8 cellular contexts compared by ENCODE assay signal in the genomic region with DNA sequence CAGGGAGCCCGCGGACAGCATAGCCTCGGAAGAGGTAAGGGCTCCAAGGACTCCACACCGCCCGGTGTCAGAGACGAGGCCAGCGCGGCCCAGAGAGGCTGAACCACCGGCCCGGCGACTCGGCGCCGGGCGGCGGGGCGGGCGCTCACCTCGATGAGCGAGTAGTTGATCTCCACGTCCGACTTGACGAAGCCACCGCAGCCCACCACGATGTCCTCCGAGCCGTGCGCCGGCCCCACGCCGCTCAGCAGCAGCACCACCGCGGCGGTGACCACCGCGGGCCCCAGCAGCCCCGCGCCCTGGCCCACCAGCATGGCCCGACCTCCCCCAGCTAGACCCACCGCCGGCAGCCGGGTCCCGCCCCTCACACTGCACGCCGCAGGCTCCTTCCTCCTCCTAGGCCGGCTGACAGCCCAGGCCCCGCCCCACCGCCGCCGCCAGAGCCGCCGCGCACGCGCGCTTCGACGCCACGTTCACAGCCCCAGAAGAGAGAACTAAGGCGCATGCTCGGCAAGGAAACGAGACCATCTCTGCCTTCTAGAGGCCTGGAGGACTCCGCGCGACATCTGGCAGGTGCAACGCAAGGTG. TPM values are rescaled to one million over a fixed set of nuclear protein-coding genes. Genes with fewer than 3 reads are reported as not detected.
DNase-seq lines count a peak whose midpoint lies in the region; ATAC-seq, FAIRE-seq and TF ChIP-seq lines count a peak whose summit lies in the region.
"Not testable (repeated sequence)": the region's sequence is repeated elsewhere in the genome, so short reads cannot be mapped to it uniquely, and the experiment has no call there.

A gene with protein sequence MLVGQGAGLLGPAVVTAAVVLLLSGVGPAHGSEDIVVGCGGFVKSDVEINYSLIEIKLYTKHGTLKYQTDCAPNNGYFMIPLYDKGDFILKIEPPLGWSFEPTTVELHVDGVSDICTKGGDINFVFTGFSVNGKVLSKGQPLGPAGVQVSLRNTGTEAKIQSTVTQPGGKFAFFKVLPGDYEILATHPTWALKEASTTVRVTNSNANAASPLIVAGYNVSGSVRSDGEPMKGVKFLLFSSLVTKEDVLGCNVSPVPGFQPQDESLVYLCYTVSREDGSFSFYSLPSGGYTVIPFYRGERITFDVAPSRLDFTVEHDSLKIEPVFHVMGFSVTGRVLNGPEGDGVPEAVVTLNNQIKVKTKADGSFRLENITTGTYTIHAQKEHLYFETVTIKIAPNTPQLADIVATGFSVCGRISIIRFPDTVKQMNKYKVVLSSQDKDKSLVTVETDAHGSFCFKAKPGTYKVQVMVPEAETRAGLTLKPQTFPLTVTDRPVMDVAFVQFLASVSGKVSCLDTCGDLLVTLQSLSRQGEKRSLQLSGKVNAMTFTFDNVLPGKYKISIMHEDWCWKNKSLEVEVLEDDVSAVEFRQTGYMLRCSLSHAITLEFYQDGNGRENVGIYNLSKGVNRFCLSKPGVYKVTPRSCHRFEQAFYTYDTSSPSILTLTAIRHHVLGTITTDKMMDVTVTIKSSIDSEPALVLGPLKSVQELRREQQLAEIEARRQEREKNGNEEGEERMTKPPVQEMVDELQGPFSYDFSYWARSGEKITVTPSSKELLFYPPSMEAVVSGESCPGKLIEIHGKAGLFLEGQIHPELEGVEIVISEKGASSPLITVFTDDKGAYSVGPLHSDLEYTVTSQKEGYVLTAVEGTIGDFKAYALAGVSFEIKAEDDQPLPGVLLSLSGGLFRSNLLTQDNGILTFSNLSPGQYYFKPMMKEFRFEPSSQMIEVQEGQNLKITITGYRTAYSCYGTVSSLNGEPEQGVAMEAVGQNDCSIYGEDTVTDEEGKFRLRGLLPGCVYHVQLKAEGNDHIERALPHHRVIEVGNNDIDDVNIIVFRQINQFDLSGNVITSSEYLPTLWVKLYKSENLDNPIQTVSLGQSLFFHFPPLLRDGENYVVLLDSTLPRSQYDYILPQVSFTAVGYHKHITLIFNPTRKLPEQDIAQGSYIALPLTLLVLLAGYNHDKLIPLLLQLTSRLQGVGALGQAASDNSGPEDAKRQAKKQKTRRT (minus strand): TSS at position 371 of the 588 bp plus-strand sequence. CDS start 57 bp downstream, at position 314.

- H2BK15ac ChIP-seq in H1 (ENCODE audit: low read length); mesendoderm (replicated peaks; ENCODE audit: low read depth): not testable (repeated sequence)

- not testable (repeated sequence) for TF ChIP-seq RAD21 in A549 (conservative IDR thresholded peaks at IDR 0.05 in 1 of 2, IDR thresholded peaks at IDR 0.05 in 1 of 2); H1 (IDR thresholded peaks at IDR 0.05 in 1 of 2, conservative IDR thresholded peaks at IDR 0.05 in 1 of 2; ENCODE audit: low read depth in 2 of 2, low read length in 2 of 2)

- not testable (repeated sequence) for H3K9me2 ChIP-seq in OCI-LY7 (ENCODE audit: insufficient read depth, low read length)

- H4K20me1 ChIP-seq in OCI-LY7 (ENCODE audit: insufficient read depth, low read length); H1 (replicated peaks in 1 of 2; ENCODE audit: control insufficient read depth in 1 of 2, insufficient read depth in 2 of 2, low read length in 2 of 2): not testable (repeated sequence)

- peaks cover 14% of the 10 kb centered on the region; the same call in 1 of the 2 replicates for H3K79me2 ChIP-seq in OCI-LY7 (ENCODE audit: insufficient read depth, low read depth, low read length)
- not testable (repeated sequence) for H3K79me2 ChIP-seq in H1 (ENCODE audit: control insufficient read depth in 1 of 2, insufficient read depth in 2 of 2, low read length in 2 of 2); mesendoderm (ENCODE audit: control insufficient read depth, insufficient read depth, low read length)

- not testable (repeated sequence) for TF ChIP-seq EP300 in A549 (IDR thresholded peaks at IDR 0.05); H1 (IDR thresholded peaks at IDR 0.05; ENCODE audit: borderline replicate concordance in 1 of 2, low read depth in 2 of 2, low read length in 2 of 2)

- H3K4me1 ChIP-seq in A549; OCI-LY7 (ENCODE audit: insufficient read depth, low read length, poor library complexity, severe bottlenecking); H1 (replicated peaks in 1 of 4; ENCODE audit: control insufficient read depth in 3 of 4, insufficient read depth in 4 of 4, low read length in 3 of 4); mesendoderm (ENCODE audit: control insufficient read depth, low read depth, low read length): not testable (repeated sequence)

- H4K5ac ChIP-seq in H1 (ENCODE audit: insufficient read length, low read depth, low read length); mesendoderm (ENCODE audit: low read length): not testable (repeated sequence)

- not testable (repeated sequence) for H3K56ac ChIP-seq in H1 (replicated peaks; ENCODE audit: insufficient read length, low read depth, low read length)
- H3K56ac ChIP-seq in mesendoderm (ENCODE audit: low read length): peak within 1 kb of the TSS; percentile 64

- not testable (repeated sequence) for H2BK120ac ChIP-seq in H1 (replicated peaks; ENCODE audit: low read depth, low read length); mesendoderm (ENCODE audit: low read depth, low read length)

- not testable (repeated sequence) for H3K9ac ChIP-seq in H1 (replicated peaks in 1 of 4; ENCODE audit: extremely low read depth in 1 of 4, low read depth in 3 of 4, low read length in 3 of 4)
- H3K9ac ChIP-seq in mesendoderm (ENCODE audit: low read length): peak within 1 kb of the TSS; percentile 44

- not testable (repeated sequence) for H3K14ac ChIP-seq in H1 (ENCODE audit: insufficient read length)

- not testable (repeated sequence) for H2BK20ac ChIP-seq in H1 (ENCODE audit: low read length)

- H3K4me3 ChIP-seq in A549 (peak within 1 kb of the TSS; percentile 55), OCI-LY7 (ENCODE audit: low read depth, low read length, poor library complexity, severe bottlenecking) (peak within 1 kb of the TSS; percentile 66), H1 (ENCODE audit: extremely low read depth in 1 of 4, insufficient read depth in 2 of 4, low read depth in 3 of 4, low read length in 4 of 4) (peak within 1 kb of the TSS; percentile 34 to 55 (median 42); a peak in 7 of 8 replicates)
- H3K4me3 ChIP-seq in mesendoderm (ENCODE audit: low read length): not testable (repeated sequence)

- H3K4me2 ChIP-seq in A549 (peak within 1 kb of the TSS; percentile 69), OCI-LY7 (ENCODE audit: low read length) (peak within 1 kb of the TSS; percentile 51), H1 (ENCODE audit: insufficient read depth in 1 of 2, low read depth in 2 of 2, low read length in 2 of 2) (peak within 1 kb of the TSS in 1 of 2 experiments; percentile 41; a peak in 2 of 4 replicates)
- not testable (repeated sequence) for H3K4me2 ChIP-seq in mesendoderm (ENCODE audit: low read length)

- intact Hi-C loops in OCI-LY7 (cut with micrococcal nuclease; ENCODE audit: unreplicated experiment): not testable (repeated sequence)

- H3K23me2 ChIP-seq in H1 (ENCODE audit: low read depth, low read length): not testable (repeated sequence)

- not testable (repeated sequence) for H3K36me3 ChIP-seq in OCI-LY7 (ENCODE audit: insufficient read depth, low read length); H1 (ENCODE audit: control insufficient read depth in 2 of 4, insufficient read depth in 4 of 4, low read length in 3 of 4); mesendoderm (ENCODE audit: control insufficient read depth, insufficient read depth, low read length)

- no CpG with 5 or more reads among the region's 66 CpGs for WGBS in A549 (ENCODE audit: missing lambda C conversion rate)
- WGBS in H1 (ENCODE audit: extremely low coverage in 1 of 2, insufficient coverage in 1 of 2, insufficient read length in 1 of 2, insufficient replicate concordance in 2 of 2, low coverage in 1 of 2, low lambda C conversion rate in 2 of 2, missing lambda C conversion rate in 1 of 2), 2 experiments: 0% methylated on average over 34 of the region's 66 CpGs; no CpG with 5 or more reads in 1 of the 2 experiments
- no CpG with 5 or more reads among the region's 66 CpGs for WGBS in mesendoderm (ENCODE audit: extremely low coverage, insufficient coverage, low lambda C conversion rate)

- BruUV-seq in OCI-LY7 (replicated peaks; lab: Mats Ljungman, UMichigan): not testable (repeated sequence)

- not testable (repeated sequence) for FAIRE-seq in A549 (lab: Jason Lieb, UNC); H1 (lab: Jason Lieb, UNC)

- H3K4ac ChIP-seq in H1 (replicated peaks; ENCODE audit: insufficient read length, low read depth, low read length); mesendoderm (ENCODE audit: low read depth, low read length): not testable (repeated sequence)

- H3K23ac ChIP-seq in H1 (ENCODE audit: insufficient read length); mesendoderm (ENCODE audit: low read length): not testable (repeated sequence)

- H2BK5ac ChIP-seq in H1 (ENCODE audit: low read depth, low read length); mesendoderm (ENCODE audit: low read length): not testable (repeated sequence)

- not testable (repeated sequence) for H3K27me3 ChIP-seq in H1 (replicated peaks in 1 of 4; ENCODE audit: control insufficient read depth in 3 of 4, extremely low read depth in 1 of 4, insufficient read depth in 3 of 4, low read length in 3 of 4); mesendoderm (ENCODE audit: insufficient read depth, low read length, poor library complexity)

- peak; percentile 96 to 99 for ATAC-seq in A549
- ATAC-seq in GM19043 (IDR thresholded peaks at IDR 0.05; ENCODE audit: low read depth, unreplicated experiment): peak; percentile 94
- ATAC-seq in HG03045 (IDR thresholded peaks at IDR 0.05; ENCODE audit: unreplicated experiment): peak; percentile 95

- peak; percentile 29; the same call in 1 of the 2 replicates for TF ChIP-seq POLR2A in A549 (IDR thresholded peaks at IDR 0.05; ENCODE audit: low read length)
- TF ChIP-seq POLR2A in H1 (IDR thresholded peaks at IDR 0.05; ENCODE audit: control extremely low read depth in 1 of 2, low read depth in 2 of 2, low read length in 2 of 2): not testable (repeated sequence)

- H2AK5ac ChIP-seq in H1 (ENCODE audit: low read depth, low read length); mesendoderm (ENCODE audit: low read length): not testable (repeated sequence)

- H3K27ac ChIP-seq in A549: peak within 1 kb of the TSS; percentile 68 to 85; a peak in 5 of 6 replicates
- not testable (repeated sequence) for H3K27ac ChIP-seq in OCI-LY7 (ENCODE audit: low read depth, low read length, poor library complexity, severe bottlenecking); H1 (ENCODE audit: low read depth, low read length); mesendoderm (ENCODE audit: low read depth, low read length)

- TF ChIP-seq CTCF in A549 (IDR thresholded peaks at IDR 0.05); OCI-LY7 (conservative IDR thresholded peaks at IDR 0.05; ENCODE audit: low read length); H1 (IDR thresholded peaks at IDR 0.05; ENCODE audit: control extremely low read depth in 1 of 3, insufficient read depth in 1 of 3, low read depth in 1 of 3, low read length in 3 of 3): not testable (repeated sequence)

- H3K18ac ChIP-seq in H1 (ENCODE audit: extremely low read depth, low read length); mesendoderm (ENCODE audit: low read length): not testable (repeated sequence)

- not testable (repeated sequence) for DNase-seq in A549 (ENCODE audit: low read depth in 1 of 2, low spot score in 1 of 2)
- DNase-seq in OCI-LY7 (ENCODE audit: low spot score) (peak; percentile 12), activated T-cell treated with anti-CD3 and anti-CD28 coated beads for 4 hours (peak; percentile 77), H1 (ENCODE audit: low read depth in 1 of 2, low spot score in 2 of 2) (peak in 1 of 2 experiments; percentile 93), mesendoderm (peak; percentile 24)
- DNase-seq in stimulated activated CD4-positive, alpha-beta T cell treated with anti-CD3 and anti-CD28 coated beads, Interleukin-1b, Interleukin-23, amount 100 ng/mL, for 48 hours: peak; percentile 92

- not testable (repeated sequence) for H2BK12ac ChIP-seq in H1 (ENCODE audit: low read depth, low read length)

- not testable (repeated sequence) for H3K79me1 ChIP-seq in H1 (ENCODE audit: low read depth, low read length); mesendoderm (ENCODE audit: low read length)

- H4K8ac ChIP-seq in H1 (ENCODE audit: extremely low read depth, insufficient read depth, low read length); mesendoderm (ENCODE audit: low read depth, low read length): not testable (repeated sequence)

- CTCF ChIA-PET in A549 (lab: Yijun Ruan, JAX); OCI-LY7 (lab: Charles Lee; ENCODE audit: unreplicated experiment); H1 (lab: Charles Lee; ENCODE audit: partially characterized antibody): not testable (repeated sequence)

- POLR2A ChIA-PET in A549 (lab: Yijun Ruan, JAX); OCI-LY7 (lab: Charles Lee); H1 (lab: Charles Lee; ENCODE audit: partially characterized antibody): not testable (repeated sequence)

- H2AFZ ChIP-seq in OCI-LY7 (ENCODE audit: low read length); H1 (ENCODE audit: low read length): not testable (repeated sequence)

- H3K9me3 ChIP-seq in A549; OCI-LY7 (ENCODE audit: low read length); H1 (ENCODE audit: insufficient read depth in 2 of 2, low read depth in 1 of 2, low read length in 1 of 2): not testable (repeated sequence)

- H4K91ac ChIP-seq in H1 (replicated peaks; ENCODE audit: insufficient read length, low read length): not testable (repeated sequence)

RNA-seq across cellular contexts. Expression of the gene that starts here (rescaled TPM):
- 123 and 151 TPM in 2 replicates for polyA plus RNA-seq in A549 (2011; rRNA removed)
- polyA plus RNA-seq in A549 (2012; cell fraction: cytosol; rRNA removed): 81.5 and 89.0 TPM in 2 replicates
- polyA plus RNA-seq in A549 (2012; cell fraction: nucleus; rRNA removed): 175 and 209 TPM in 2 replicates
- polyA plus RNA-seq in A549 (2017; fragmentation: RNase III; extraction: RNeasy Plus Mini Kit Qiagen cat#74134 plus additional on column Dnase treatment): 95.8 to 99.8 TPM (median 96.0 TPM) in 3 replicates
- polyA minus RNA-seq in A549 (2011; rRNA and poly(A)+ RNA removed): 270 and 371 TPM in 2 replicates
- 60.8 and 65.0 TPM in 2 replicates for total RNA-seq in OCI-LY7 (2014; rRNA removed; shearing (Covaris generic))
- 74.0 and 80.2 TPM in 2 replicates for total RNA-seq in OCI-LY7 (2022)
- total RNA-seq in H1 (2021; fragmentation: NEBNext Ultra II Directional; extraction: Animal tissue kit (Norgen Biotek cat#: 25700)): 137 and 146 TPM in 2 replicates
- 109 and 116 TPM in 2 replicates for polyA plus RNA-seq in H1 (2011; rRNA removed)
- polyA plus RNA-seq in H1 (2011; cell fraction: cytosol; rRNA removed): 101 TPM
- 152 TPM for polyA plus RNA-seq in H1 (2011; cell fraction: nucleus; rRNA removed)
- polyA plus RNA-seq in H1 (2012, experiment 1 of 2): 123 to 143 TPM (median 138 TPM) in 4 replicates
- polyA plus RNA-seq in H1 (2012, experiment 2 of 2): 83.2 TPM
- 217 TPM for polyA plus RNA-seq in H1 (2013, experiment 1 of 2)
- polyA plus RNA-seq in H1 (2013, experiment 2 of 2): 189 TPM
- 129 and 199 TPM in 2 replicates for polyA minus RNA-seq in H1 (2011; rRNA and poly(A)+ RNA removed)
- polyA minus RNA-seq in H1 (2011; cell fraction: cytosol; rRNA and poly(A)+ RNA removed): 94.4 TPM
- polyA minus RNA-seq in H1 (2011; cell fraction: nucleus; rRNA and poly(A)+ RNA removed): 62.1 TPM
- 91.9 TPM for polyA plus RNA-seq in mesendoderm (2013, experiment 1 of 2)
- polyA plus RNA-seq in mesendoderm (2013, experiment 2 of 2): 96.6 TPM
